In genomic region chr17:21663166-21663565, GRCh38 we compare ENCODE assay signal across 17 cellular contexts. TPM values are rescaled to one million over a fixed set of nuclear protein-coding genes. Genes with fewer than 3 reads are reported as not detected.
"Had no signal": no experiment of that assay in that cellular context is flagged by ENCODE, and none has a peak within 500 bp of the region (broad histone marks: within the 10 kb centered on the region; RNA-seq: fewer than 3 reads in every experiment).

No MANE protein-coding gene starts in this region.

RNA-seq across cellular contexts. Expression of gene KCNJ18, which starts 29.2 kb away (rescaled TPM):
- total RNA-seq: chondrocyte, colonic mucosa, dermis microvascular lymphatic vessel endothelial cell, endothelial cell of umbilical vein, epithelial cell of proximal tubule, gastrocnemius medialis, glomerular endothelial cell, heart right ventricle, kidney epithelial cell, left cardiac atrium, left lung, left ventricle myocardium superior, lower lobe of right lung, lung microvascular endothelial cell, mesothelial cell of epicardium, mucosa of descending colon, myocyte had no signal
